27 cellular contexts compared by ENCODE assay signal in genomic region chr10:66943590-66943989, GRCh38. TPM values are rescaled to one million over a fixed set of nuclear protein-coding genes. Genes with fewer than 3 reads are reported as not detected.
"Had no signal": no experiment of that assay in that cellular context is flagged by ENCODE, and none has a peak within 500 bp of the region (broad histone marks: within the 10 kb centered on the region; RNA-seq: fewer than 3 reads in every experiment).

No MANE protein-coding gene starts in this region.

- ATAC-seq: stimulated activated effector memory CD8-positive, alpha-beta T cell treated with anti-CD3 and anti-CD28 coated beads, Interleukin-12 subunit alpha, Interleukin-12 subunit beta, amount 100 ng/mL, for 72 hours; stimulated activated memory B cell treated with anti-CD40 and anti-IgM and Interleukin-4, amounts not matched to agents 10 μg/mL and 1 μg/mL and 100 μg/mL, for 72 hours; stimulated activated naive B cell treated with anti-CD40 and anti-IgM and Interleukin-4, amounts not matched to agents 10 μg/mL and 1 μg/mL and 100 μg/mL, for 72 hours; stimulated activated naive CD8-positive, alpha-beta T cell treated with anti-CD3 and anti-CD28 coated beads, Interleukin-15, amount 100 ng/mL, for 72 hours; stimulated activated naive CD8-positive, alpha-beta T cell treated with anti-CD3 and anti-CD28 coated beads, Interleukin-15, Interleukin-2, amounts not matched to agents 100 U/mL and 50 U/mL, for 24 hours; upper lobe of right lung had no signal

- H3K4me3 ChIP-seq: stomach, suprapubic skin, testis, thoracic aorta, thyroid gland, tibial artery, tibial nerve, transverse colon, upper lobe of left lung, upper lobe of right lung, uterus, vagina had no signal

- H3K27me3 ChIP-seq: stomach, suprapubic skin, testis, thyroid gland, tibial artery, tibial nerve, transverse colon, upper lobe of left lung, upper lobe of right lung, uterus, vagina had no signal

- H3K27ac ChIP-seq: stomach, suprapubic skin, testis, thoracic aorta, thyroid gland, tibial artery, tibial nerve, transverse colon, upper lobe of left lung, upper lobe of right lung, uterus, vagina had no signal

- H3K9me3 ChIP-seq: stomach, suprapubic skin, testis, thoracic aorta, thyroid gland, tibial artery, tibial nerve, transverse colon, upper lobe of left lung, upper lobe of right lung, uterus, vagina had no signal

- H3K36me3 ChIP-seq: stomach, suprapubic skin, thoracic aorta, thyroid gland, tibial artery, tibial nerve, transverse colon, upper lobe of left lung, upper lobe of right lung, uterus, vagina had no signal

- H3K4me1 ChIP-seq: suprapubic skin, testis, thyroid gland, tibial artery, tibial nerve, upper lobe of left lung, upper lobe of right lung, uterus, vagina had no signal

- DNase-seq: stimulated activated CD4-positive, alpha-beta T cell treated with anti-CD3 and anti-CD28 coated beads, Interleukin-2, amount 100 ng/mL, for 48 hours; stimulated activated CD4-positive, alpha-beta T cell treated with anti-CD3 and anti-CD28 coated beads, Interleukin-4, amount 100 ng/mL, for 1 hour; stimulated activated CD4-positive, alpha-beta T cell treated with anti-CD3 and anti-CD28 coated beads, Interleukin-4, amount 100 ng/mL, for 24 hours; stimulated activated CD4-positive, alpha-beta T cell treated with anti-CD3 and anti-CD28 coated beads, Interleukin-4, amount 100 ng/mL, for 4 hours; stimulated activated CD8-positive, alpha-beta memory T cell treated with anti-CD3 and anti-CD28 coated beads, Interleukin-4, amount 100 ng/mL, for 48 hours; stimulated activated naive B cell treated with anti-CD40 and anti-IgM and Interleukin-4, amounts not matched to agents 10 μg/mL and 1 μg/mL and 100 μg/mL, for 72 hours; stimulated activated naive CD4-positive, alpha-beta T cell; stimulated activated naive CD4-positive, alpha-beta T cell treated with Interleukin-2 at 50 U/mL for 16 hours; stimulated activated naive CD8-positive, alpha-beta T cell treated with anti-CD3 and anti-CD28 coated beads, Interleukin-15, amount 100 ng/mL, for 72 hours; stimulated activated naive CD8-positive, alpha-beta T cell treated with anti-CD3 and anti-CD28 coated beads, Interleukin-15, Interleukin-2, amounts not matched to agents 100 U/mL and 50 U/mL, for 24 hours; stomach; substantia nigra; testis; thyroid gland; tibial artery; transverse colon; trophoblast cell; upper lobe of left lung; upper lobe of right lung; uterus had no signal

RNA-seq across cellular contexts. Expression of gene LRRTM3, which starts 17.8 kb away (rescaled TPM):
- total RNA-seq: subcutaneous adipose tissue, suprapubic skin, thyroid gland, transverse colon, upper lobe of left lung, upper lobe of right lung had no signal
